ENCODE assay signal across 9 cellular contexts in the genomic region with DNA sequence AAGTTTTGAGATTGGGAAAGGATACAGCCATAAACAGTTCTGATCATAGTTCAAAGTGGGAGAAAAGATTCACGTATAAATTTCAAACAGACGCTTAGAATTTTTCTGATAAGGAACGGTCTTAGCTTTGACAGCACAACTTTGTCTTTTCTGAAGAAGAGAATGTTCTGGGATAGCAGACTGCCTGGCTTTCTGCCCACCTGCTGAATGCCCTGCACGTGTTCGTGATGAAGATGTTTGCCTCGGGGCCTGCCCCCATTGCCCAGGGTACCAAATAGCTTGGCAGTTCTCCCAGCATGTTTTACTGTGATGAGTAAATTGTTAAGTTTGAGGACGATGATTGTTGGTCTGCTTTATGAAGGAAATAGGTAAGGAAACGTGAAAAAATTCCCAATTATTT. TPM values are rescaled to one million over a fixed set of nuclear protein-coding genes. Genes with fewer than 3 reads are reported as not detected.
DNase-seq lines count a peak whose midpoint lies in the region; ATAC-seq and TF ChIP-seq lines count a peak whose summit lies in the region.
"Had no signal": no experiment of that assay in that cellular context is flagged by ENCODE, and none has a peak within 500 bp of the region (broad histone marks: within the 10 kb centered on the region; RNA-seq: fewer than 3 reads in every experiment).

No MANE protein-coding gene starts in this region.

- peaks cover 61% of the 10 kb centered on the region for H3K36me3 Mint-ChIP-seq in activated CD4-positive, alpha-beta memory T cell treated with anti-CD3 and anti-CD28 coated beads, Interleukin-2, amount 10 ng/mL, durations not matched to agents 7 days and 5 days (ENCODE audit: low read depth)

- ATAC-seq in gastroesophageal sphincter: no peak
- ATAC-seq in upper lobe of left lung (ENCODE audit: low FRiP score in 2 of 2): no peak
- no peak for ATAC-seq in HG03175 (IDR thresholded peaks at IDR 0.05; ENCODE audit: unreplicated experiment)

- H3K27ac ChIP-seq in SK-N-MC (peak overlapping the region; percentile 0; the same call in 1 of the 2 replicates), gastroesophageal sphincter (peak overlapping the region; percentile 94 to 99 (median 96)), upper lobe of left lung (peak overlapping the region in 1 of 4 donors; percentile 55)

- H3K4me1 ChIP-seq in gastroesophageal sphincter: peaks cover 7 to 89% (median 33%) of the 10 kb centered on the region in 3 donors
- peaks cover 24 to 41% (median 37%) of the 10 kb centered on the region in 4 donors for H3K4me1 ChIP-seq in upper lobe of left lung

- TF ChIP-seq CTCF in gastroesophageal sphincter (IDR thresholded peaks at IDR 0.05) (no peak), upper lobe of left lung (IDR thresholded peaks at IDR 0.05) (no peak)

- no peak overlapping the region for H3K27ac Mint-ChIP-seq in activated CD4-positive, alpha-beta memory T cell treated with anti-CD3 and anti-CD28 coated beads, Interleukin-2, amount 10 ng/mL, durations not matched to agents 7 days and 5 days

- TF ChIP-seq POLR2A in gastroesophageal sphincter (IDR thresholded peaks at IDR 0.05): no peak
- no peak for TF ChIP-seq POLR2A in upper lobe of left lung (IDR thresholded peaks at IDR 0.05)

- TF ChIP-seq EP300 in gastroesophageal sphincter (IDR thresholded peaks at IDR 0.05) (no peak), upper lobe of left lung (IDR thresholded peaks at IDR 0.05) (no peak)

- H3K36me3 ChIP-seq in SK-N-MC (ENCODE audit: insufficient read depth, low read length) (peaks cover 22% of the 10 kb centered on the region; the same call in 1 of the 2 replicates), gastroesophageal sphincter (peaks cover 0 to 7% of the 10 kb centered on the region in 2 donors), upper lobe of left lung (peaks cover 0 to 35% (median 2%) of the 10 kb centered on the region in 4 donors)

- in situ Hi-C loops in G401 (cut with HindIII; ENCODE audit: low sequenced_read_pairs): no loop called here

- H3K4me1 Mint-ChIP-seq in activated CD4-positive, alpha-beta memory T cell treated with anti-CD3 and anti-CD28 coated beads, Interleukin-2, amount 10 ng/mL, durations not matched to agents 7 days and 5 days: peaks cover 47% of the 10 kb centered on the region

- POLR2A ChIA-PET in activated CD4-positive, alpha-beta memory T cell treated with anti-CD3 and anti-CD28 coated beads, Interleukin-2, amount 10 ng/mL, durations not matched to agents 7 days and 5 days (lab: Charles Lee): interaction anchor here (0.6 kb wide), 1 partner anchor 541 kb away, joined by 3 read pairs; no protein-coding TSS in a partner anchor

- 23 to 30% methylated on average over 6 to 8 of the region's 8 CpGs for whole genome bisulfite sequencing in gastroesophageal sphincter (ENCODE audit: low coverage in 1 of 2), 2 donors
- 45 to 58% methylated on average over 8 of the region's 8 CpGs for WGBS in upper lobe of left lung, 2 donors

- no peak overlapping the region for H3K9ac ChIP-seq in SK-N-MC (ENCODE audit: insufficient read length)

- no peaks in the 10 kb centered on the region for H3K27me3 Mint-ChIP-seq in activated CD4-positive, alpha-beta memory T cell treated with anti-CD3 and anti-CD28 coated beads, Interleukin-2, amount 10 ng/mL, durations not matched to agents 7 days and 5 days

- no peak overlapping the region for H3K4me3 Mint-ChIP-seq in activated CD4-positive, alpha-beta memory T cell treated with anti-CD3 and anti-CD28 coated beads, Interleukin-2, amount 10 ng/mL, durations not matched to agents 7 days and 5 days

- CTCF ChIA-PET in activated CD4-positive, alpha-beta memory T cell treated with anti-CD3 and anti-CD28 coated beads, Interleukin-2, amount 10 ng/mL, durations not matched to agents 7 days and 5 days (lab: Charles Lee): no interaction called here

- H3K9me3 Mint-ChIP-seq in activated CD4-positive, alpha-beta memory T cell treated with anti-CD3 and anti-CD28 coated beads, Interleukin-2, amount 10 ng/mL, durations not matched to agents 7 days and 5 days: no peaks in the 10 kb centered on the region

- H3K9me3 ChIP-seq in SK-N-MC (ENCODE audit: low read depth, low read length) (no peaks in the 10 kb centered on the region), gastroesophageal sphincter (no peaks in the 10 kb centered on the region), upper lobe of left lung (no peaks in the 10 kb centered on the region)

- H3K27me3 ChIP-seq in gastroesophageal sphincter: no peaks in the 10 kb centered on the region
- no peaks in the 10 kb centered on the region for H3K27me3 ChIP-seq in upper lobe of left lung

- DNase-seq in G401 (ENCODE audit: low spot score) (peak; percentile 24), SK-N-MC (ENCODE audit: low read depth, low spot score) (no peak), renal cortical epithelial cell (ENCODE audit: low read depth) (peak; percentile 52), upper lobe of left lung (no peak), NOMO-1 (lab: John Stamatoyannopoulos, UW; ENCODE audit: unreplicated experiment in 2 of 2) (no peak)
- DNase-seq in activated CD4-positive, alpha-beta memory T cell treated with anti-CD3 and anti-CD28 coated beads, Interleukin-2, amount 10 ng/mL, durations not matched to agents 7 days and 5 days: no peak
- DNase-seq: stimulated activated CD4-positive, alpha-beta T cell treated with anti-CD3 and anti-CD28 coated beads, Interleukin-4, amount 100 ng/mL, for 1 hour had no signal

- no peak overlapping the region for H3K4me3 ChIP-seq in SK-N-MC
- H3K4me3 ChIP-seq in gastroesophageal sphincter: no peak overlapping the region
- no peak overlapping the region for H3K4me3 ChIP-seq in upper lobe of left lung

RNA-seq across cellular contexts. Expression of a gene that starts 4.6 kb away (rescaled TPM):
- 68.1 and 139 TPM in 2 replicates for total RNA-seq in G401 (2014; rRNA removed; shearing (Covaris generic))
- 100 to 1,000 TPM; 216 to 448 (median 360) TPM for total RNA-seq in gastroesophageal sphincter
- 180 and 225 TPM in 2 replicates for total RNA-seq in renal cortical epithelial cell
- 100 to 1,000 TPM in 2 of 6 donors, 10 to 100 TPM in 4; 54.5 to 122 (median 72.4) TPM for total RNA-seq in upper lobe of left lung
- 10 to 100 TPM; 58.4 to 58.6 TPM for total RNA-seq in activated CD4-positive, alpha-beta memory T cell treated with anti-CD3 and anti-CD28 coated beads, Interleukin-2, amount 10 ng/mL, durations not matched to agents 7 days and 5 days

Comparison
In these comparisons a context has a peak if more than half of its experiments do, and no peak if none do; other contexts are left out.
1. DNase-seq: peak in G401 (single experiment) and renal cortical epithelial cell (single experiment); none in SK-N-MC (single experiment), upper lobe of left lung (0 of 2), NOMO-1 (0 of 2) and activated CD4-positive, alpha-beta memory T cell treated with anti-CD3 and anti-CD28 coated beads, Interleukin-2, amount 10 ng/mL, durations not matched to agents 7 days and 5 days (single experiment).